Comparison of ENCODE assay signal across 8 cellular contexts in the genomic region with DNA sequence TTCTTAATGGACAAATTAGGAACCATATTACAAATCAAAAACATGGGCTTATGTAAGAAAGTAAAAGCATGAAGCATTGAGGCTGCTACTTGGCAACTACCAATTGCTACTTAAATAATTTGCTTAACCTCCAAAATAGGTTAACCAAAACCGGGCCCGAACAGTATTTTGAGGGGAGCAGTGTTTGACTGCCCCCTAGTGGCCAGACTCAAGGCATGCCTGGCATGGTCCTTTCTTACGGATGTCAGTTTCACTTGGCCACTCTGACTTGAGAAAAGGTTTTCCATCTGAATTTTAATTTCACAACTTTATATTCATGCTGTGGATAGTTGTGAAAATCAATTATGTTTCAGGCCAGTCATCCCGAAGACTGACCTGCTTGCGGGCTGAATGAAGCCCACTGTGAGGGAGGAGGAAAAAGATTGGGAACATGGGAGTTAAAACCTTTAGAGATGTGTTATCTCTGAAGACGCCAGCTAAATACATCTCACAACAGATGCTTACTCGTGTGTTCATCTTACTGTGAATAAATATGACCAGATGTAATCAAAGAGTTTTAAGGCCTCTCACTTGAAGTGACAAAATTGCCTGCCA.
DNase-seq lines count a peak whose midpoint lies in the region; ATAC-seq and TF ChIP-seq lines count a peak whose summit lies in the region.

No MANE protein-coding gene starts in this region.

- no peaks in the 10 kb centered on the region for H3K9me3 Mint-ChIP-seq in memory B cell

- CTCF ChIA-PET in AG04449 (lab: Yijun Ruan, JAX): interaction anchor here (0.8 to 7.0 kb wide), 23 partner anchors 8 to 506 kb away, joined by 3 to 133 read pairs (median 8); no protein-coding TSS in a partner anchor

- no peak for DNase-seq in AG04449 (ENCODE audit: low read depth, low spot score)
- DNase-seq in NCI-H2196 treated with DMSO at 0.1 percent for 48 hours (lab: John Stamatoyannopoulos, UW; ENCODE audit: unreplicated experiment): peak; percentile 0
- DNase-seq in activated CD4-positive, alpha-beta T cell treated with anti-CD3 and anti-CD28 coated beads, Interleukin-2, amount 50 U/mL, for 1 hour: peak; percentile 56
- peak; percentile 76 for DNase-seq in ecto neural progenitor cell (ENCODE audit: low spot score)
- peak; percentile 45 to 60 for DNase-seq in memory B cell (ENCODE audit: low spot score in 2 of 2)
- peak; percentile 32 for DNase-seq in stimulated activated CD8-positive, alpha-beta memory T cell treated with anti-CD3 and anti-CD28 coated beads, Interleukin-15, amount 100 ng/mL, for 24 hours (ENCODE audit: low read depth)

- no peak overlapping the region for H3K4me3 ChIP-seq in AG04449 (ENCODE audit: low read depth, low read length)

- no peaks in the 10 kb centered on the region for H3K36me3 Mint-ChIP-seq in memory B cell

- TF ChIP-seq CTCF in AG04449 (IDR thresholded peaks at IDR 0.05; ENCODE audit: insufficient read depth, low read length, missing control alignments): peak; percentile 82

- POLR2A ChIA-PET in AG04449 (lab: Yijun Ruan, JAX): no interaction called here

- peaks cover 2% of the 10 kb centered on the region for H3K4me1 Mint-ChIP-seq in memory B cell

- no peak overlapping the region for H3K4me3 Mint-ChIP-seq in memory B cell

- ATAC-seq in GM18505 (IDR thresholded peaks at IDR 0.05; ENCODE audit: unreplicated experiment) (peak; percentile 97), HG02981 (IDR thresholded peaks at IDR 0.05; ENCODE audit: unreplicated experiment) (peak; percentile 97), memory B cell (ENCODE audit: low read depth) (peak; percentile 79)

- H3K27ac Mint-ChIP-seq in memory B cell: no peak overlapping the region

- H3K27me3 Mint-ChIP-seq in memory B cell: peaks cover 11% of the 10 kb centered on the region

- TF ChIP-seq POLR2A in GM18505 (IDR thresholded peaks at IDR 0.05; ENCODE audit: borderline replicate concordance, extremely low read depth, insufficient read depth, insufficient read length): no peak
